Comparison of ENCODE assay signal across 16 cellular contexts in genomic region chr2:202932425-202933138, GRCh38. TPM values are rescaled to one million over a fixed set of nuclear protein-coding genes. Genes with fewer than 3 reads are reported as not detected.
DNase-seq lines count a peak whose midpoint lies in the region; ATAC-seq and TF ChIP-seq lines count a peak whose summit lies in the region.
"Had no signal": no experiment of that assay in that cellular context is flagged by ENCODE, and none has a peak within 500 bp of the region (broad histone marks: within the 10 kb centered on the region; RNA-seq: fewer than 3 reads in every experiment).

No MANE protein-coding gene starts in this region.

- H2BK120ac ChIP-seq in IMR-90 (ENCODE audit: low read depth, low read length) = no peak overlapping the region
- H2BK120ac ChIP-seq in mesendoderm (ENCODE audit: low read depth, low read length) = no peak overlapping the region

- H3K4me2 ChIP-seq in IMR-90 (ENCODE audit: low read depth, low read length) (no peak overlapping the region), mesendoderm (ENCODE audit: low read length) (no peak overlapping the region)
- H3K4me2 ChIP-seq: BLaER1 had no signal

- H3K9me1 ChIP-seq in IMR-90 (ENCODE audit: insufficient read depth, low read length) = peaks cover 15% of the 10 kb centered on the region; the same call in 1 of the 2 replicates

- H3K56ac ChIP-seq in IMR-90 (ENCODE audit: extremely low read depth, insufficient read depth, low read length) (no peak overlapping the region), mesendoderm (ENCODE audit: low read length) (no peak overlapping the region)

- TF ChIP-seq CTCF in IMR-90 (conservative IDR thresholded peaks at IDR 0.05; ENCODE audit: low read depth, low read length) = no peak
- TF ChIP-seq CTCF in choroid plexus epithelial cell (conservative IDR thresholded peaks at IDR 0.05; ENCODE audit: low read depth, low read length) = peak; percentile 10

- no peak overlapping the region for H3K18ac ChIP-seq in IMR-90 (ENCODE audit: low read depth, low read length)
- no peak overlapping the region for H3K18ac ChIP-seq in mesendoderm (ENCODE audit: low read length)

- H3K9ac ChIP-seq in IMR-90 (ENCODE audit: low read depth, low read length) (no peak overlapping the region), mesendoderm (ENCODE audit: low read length) (no peak overlapping the region)
- H3K9ac ChIP-seq: BLaER1 had no signal

- H3K23ac ChIP-seq in IMR-90 (ENCODE audit: low read depth, low read length) (no peak overlapping the region), mesendoderm (ENCODE audit: low read length) (no peak overlapping the region)

- H4K5ac ChIP-seq in IMR-90 (ENCODE audit: low read depth, low read length) (no peak overlapping the region), mesendoderm (ENCODE audit: low read length) (no peak overlapping the region)

- H3K27ac ChIP-seq in IMR-90 (ENCODE audit: insufficient read depth, low read length) = no peak overlapping the region
- H3K27ac ChIP-seq in mesendoderm (ENCODE audit: low read depth, low read length) = no peak overlapping the region
- H3K27ac ChIP-seq: BLaER1 had no signal

- H2BK5ac ChIP-seq in IMR-90 (ENCODE audit: low read depth, low read length, poor library complexity, severe bottlenecking) = no peak overlapping the region
- H2BK5ac ChIP-seq in mesendoderm (ENCODE audit: low read length) = no peak overlapping the region

- in situ Hi-C loops in IMR-90 (cut with MboI; ENCODE audit: low sequenced_read_pairs) = no loop called here

- no peaks in the 10 kb centered on the region for H4K20me1 ChIP-seq in IMR-90 (ENCODE audit: insufficient read depth, low read length)
- H4K20me1 ChIP-seq: BLaER1 had no signal

- H3K36me3 ChIP-seq in IMR-90 (ENCODE audit: control insufficient read depth, insufficient read depth, low read length) (peaks cover 7% of the 10 kb centered on the region; the same call in 1 of the 2 replicates), mesendoderm (ENCODE audit: control insufficient read depth, insufficient read depth, low read length) (no peaks in the 10 kb centered on the region)

- H3K79me1 ChIP-seq in IMR-90 (ENCODE audit: low read depth in 1 of 2, low read length in 2 of 2) = peaks cover 0 to 5% of the 10 kb centered on the region in 2 experiments; a peak in 1 of 4 replicates
- H3K79me1 ChIP-seq in mesendoderm (ENCODE audit: low read length) = no peaks in the 10 kb centered on the region

- CTCF ChIA-PET in IMR-90 (lab: Yijun Ruan, JAX) = no interaction called here

- 100% methylated on average over 1 of the region's 3 CpGs; no CpG with 5 or more reads in 1 of the 2 experiments for WGBS in IMR-90 (ENCODE audit: extremely low coverage in 2 of 2, insufficient read length in 1 of 2), 2 experiments
- WGBS in mesendoderm (ENCODE audit: extremely low coverage, insufficient coverage, low lambda C conversion rate) = no CpG with 5 or more reads among the region's 3 CpGs

- H3K4me1 ChIP-seq in IMR-90 (ENCODE audit: control insufficient read depth, insufficient read depth, low read length) (0 out of 2 replicates have a peak, but pooled peaks cover 1% of the 10 kb centered on the region), mesendoderm (ENCODE audit: control insufficient read depth, low read depth, low read length) (no peaks in the 10 kb centered on the region)
- H3K4me1 ChIP-seq: BLaER1 had no signal

- no peak overlapping the region; the same call in 1 of the 2 replicates for H3K14ac ChIP-seq in IMR-90 (replicated peaks; ENCODE audit: low read depth, low read length)

- H2BK20ac ChIP-seq in IMR-90 (ENCODE audit: low read depth, low read length) = no peak overlapping the region

- POLR2A ChIA-PET in IMR-90 (lab: Charles Lee; ENCODE audit: unreplicated experiment) = no interaction called here

- no peak for TF ChIP-seq POLR2A in IMR-90 (IDR thresholded peaks at IDR 0.05; ENCODE audit: low read depth, low read length)

- intact Hi-C loops in IMR-90 (cut with micrococcal nuclease) = no loop called here

- 0 out of 3 replicates have a peak overlapping the region, but pooled peaks have one; percentile 23 for H2BK15ac ChIP-seq in IMR-90 (ENCODE audit: low read depth, low read length)
- H2BK15ac ChIP-seq in mesendoderm (replicated peaks; ENCODE audit: low read depth) = no peak overlapping the region

- peak overlapping the region; percentile 29; the same call in 1 of the 2 replicates for H3K4ac ChIP-seq in IMR-90 (ENCODE audit: low read depth, low read length)
- no peak overlapping the region for H3K4ac ChIP-seq in mesendoderm (ENCODE audit: low read depth, low read length)

- no peaks in the 10 kb centered on the region for H3K9me3 ChIP-seq in IMR-90 (ENCODE audit: control insufficient read depth, insufficient read depth, low read length)

- dilution Hi-C loops in IMR-90 (cut with HindIII; ENCODE audit: low sequenced_read_pairs, unreplicated experiment) = no loop called here

- BruUV-seq in IMR-90 (replicated peaks; lab: Mats Ljungman, UMichigan) = no TSS peak

- H2AK5ac ChIP-seq in IMR-90 (ENCODE audit: low read depth, low read length) (peak overlapping the region; percentile 8; the same call in 1 of the 2 replicates), mesendoderm (ENCODE audit: low read length) (no peak overlapping the region)

- peak overlapping the region; percentile 61 for H2AK9ac ChIP-seq in IMR-90 (replicated peaks; ENCODE audit: low read depth, low read length, poor library complexity)

- no peak overlapping the region for H4K91ac ChIP-seq in IMR-90 (ENCODE audit: insufficient read depth, low read depth, low read length)

- H3K27me3 ChIP-seq in IMR-90 (ENCODE audit: control insufficient read depth, insufficient read depth, low read length) (no peaks in the 10 kb centered on the region), mesendoderm (ENCODE audit: insufficient read depth, low read length, poor library complexity) (no peaks in the 10 kb centered on the region)
- H3K27me3 ChIP-seq: BLaER1 had no signal

- DNase-seq in EH (ENCODE audit: low read depth) = peak; percentile 70
- DNase-seq in IMR-90 = peak; percentile 75
- DNase-seq in choroid plexus epithelial cell (ENCODE audit: low read depth) = peak; percentile 70
- DNase-seq in mesendoderm = peak; percentile 59
- DNase-seq in SKM-1 (lab: John Stamatoyannopoulos, UW; ENCODE audit: unreplicated experiment) = no peak
- DNase-seq in midbrain (lab: John Stamatoyannopoulos, UW) = no peak
- DNase-seq: activated gamma-delta T cell; caudate nucleus; DMS79; NCI-H1105 treated with DMSO at 0.1 percent for 48 hours; NCI-H510A treated with DMSO at 0.1 percent for 48 hours; stimulated activated CD4-positive, alpha-beta T cell treated with anti-CD3 and anti-CD28 coated beads, Interleukin-4, amount 100 ng/mL, for 1 hour; stimulated activated naive CD4-positive, alpha-beta T cell treated with Interleukin-2 at 50 U/mL for 16 hours had no signal

- no peak for TF ChIP-seq RAD21 in IMR-90 (IDR thresholded peaks at IDR 0.05; ENCODE audit: low read length)

- H3K4me3 ChIP-seq in IMR-90 (ENCODE audit: insufficient read depth, low read depth, low read length) = no peak overlapping the region
- H3K4me3 ChIP-seq in choroid plexus epithelial cell (ENCODE audit: low read depth, low read length) = no peak overlapping the region
- H3K4me3 ChIP-seq in mesendoderm (ENCODE audit: low read length) = no peak overlapping the region
- H3K4me3 ChIP-seq: BLaER1 had no signal

- peak overlapping the region; percentile 78 for H2AFZ ChIP-seq in IMR-90 (replicated peaks; ENCODE audit: low read length, poor library complexity)

- H4K8ac ChIP-seq in IMR-90 (ENCODE audit: low read depth in 2 of 2, low read length in 2 of 2) (peak overlapping the region in 1 of 2 experiments; percentile 48; a peak in 1 of 4 replicates), mesendoderm (ENCODE audit: low read depth, low read length) (no peak overlapping the region)

- ATAC-seq in IMR-90 (ENCODE audit: low read depth) (peak; percentile 80), GM21576 (IDR thresholded peaks at IDR 0.05; ENCODE audit: unreplicated experiment) (no peak), HG02981 (IDR thresholded peaks at IDR 0.05; ENCODE audit: unreplicated experiment) (no peak)

- H3K79me2 ChIP-seq in mesendoderm (ENCODE audit: control insufficient read depth, insufficient read depth, low read length) = no peaks in the 10 kb centered on the region

TF ChIP-seq in IMR-90, 13 proteins besides CTCF, POLR2A, EP300 and RAD21 (continues in another document):
- no peak for TF ChIP-seq ELK1 (IDR thresholded peaks at IDR 0.05; ENCODE audit: borderline replicate concordance, low read depth, low read length)
- TF ChIP-seq CHD1 (IDR thresholded peaks at IDR 0.05; ENCODE audit: low read depth, low read length) = no peak
- peak; percentile 59; the same call in 1 of the 2 replicates for TF ChIP-seq MXI1 (IDR thresholded peaks at IDR 0.05; ENCODE audit: borderline replicate concordance, low read depth, low read length)
- peak; percentile 72 for TF ChIP-seq CEBPB (IDR thresholded peaks at IDR 0.05; ENCODE audit: low read depth, low read length)
- no peak for TF ChIP-seq SMC3 (IDR thresholded peaks at IDR 0.05; ENCODE audit: low read depth, low read length)
- no peak for TF ChIP-seq MAFK (IDR thresholded peaks at IDR 0.05; ENCODE audit: low read depth, low read length)
- TF ChIP-seq FOS (IDR thresholded peaks at IDR 0.05; ENCODE audit: low read depth, low read length) = no peak
- no peak for TF ChIP-seq RFX5 (IDR thresholded peaks at IDR 0.05; ENCODE audit: low read depth, low read length)
- no peak for TF ChIP-seq RCOR1 (IDR thresholded peaks at IDR 0.05; ENCODE audit: insufficient replicate concordance, low read length)

RNA-seq across cellular contexts. Expression of gene CARF, which starts 20.5 kb away (rescaled TPM):
- 3.1 and 5.6 TPM in 2 replicates for total RNA-seq in IMR-90 (2012; rRNA removed)
- 2.4 and 2.7 TPM in 2 replicates for polyA plus RNA-seq in IMR-90 (2012; rRNA removed)
- 0.28 and 0.35 TPM in 2 replicates for polyA plus RNA-seq in IMR-90 (2012; cell fraction: cytosol; rRNA removed)
- polyA plus RNA-seq in IMR-90 (2012; cell fraction: nucleus; rRNA removed; ENCODE audit: low replicate concordance) = 0.89 and 12.0 TPM in 2 replicates
- 0.93 TPM for polyA plus RNA-seq in mesendoderm (2013, experiment 1 of 2)
- polyA plus RNA-seq in mesendoderm (2013, experiment 2 of 2) = 0.97 TPM

RNA-seq across cellular contexts. Expression of gene WDR12, which starts 21.1 kb away (rescaled TPM):
- total RNA-seq in IMR-90 (2012; rRNA removed) = 8.6 and 12.2 TPM in 2 replicates
- polyA plus RNA-seq in IMR-90 (2012; rRNA removed) = 11.1 and 17.0 TPM in 2 replicates
- 1.4 and 2.0 TPM in 2 replicates for polyA plus RNA-seq in IMR-90 (2012; cell fraction: cytosol; rRNA removed)
- 2.6 and 13.2 TPM in 2 replicates for polyA plus RNA-seq in IMR-90 (2012; cell fraction: nucleus; rRNA removed; ENCODE audit: low replicate concordance)
- 86.8 TPM for polyA plus RNA-seq in mesendoderm (2013, experiment 1 of 2)
- 91.1 TPM for polyA plus RNA-seq in mesendoderm (2013, experiment 2 of 2)

Comparison
In these comparisons a context has a peak if more than half of its experiments do, and no peak if none do; other contexts are left out.
1. DNase-seq: peak in EH (single experiment), IMR-90 (single experiment), choroid plexus epithelial cell (single experiment) and mesendoderm (single experiment); none in SKM-1 (single experiment) and midbrain (single experiment).